27 cellular contexts compared by ENCODE assay signal in the genomic region with DNA sequence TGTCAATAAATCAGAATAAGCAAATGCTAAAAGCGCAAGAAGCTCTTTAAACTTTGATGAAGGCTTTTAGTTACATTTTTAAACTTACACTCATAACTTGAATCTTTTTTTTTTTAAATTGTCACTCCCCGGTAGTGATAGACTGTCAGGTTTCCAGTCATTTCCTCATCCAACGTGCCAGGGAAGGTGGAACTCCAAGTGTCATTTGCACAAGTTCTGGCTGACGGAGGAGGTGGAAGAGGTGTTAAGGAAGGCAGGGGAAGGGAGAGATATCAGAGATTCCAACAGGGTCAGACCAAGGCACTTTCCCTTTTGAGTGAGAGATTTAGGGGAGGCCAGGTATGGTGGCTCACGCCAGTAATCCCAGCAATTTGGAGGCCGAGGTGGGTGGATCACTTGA.
"Had no signal": no experiment of that assay in that cellular context is flagged by ENCODE, and none has a peak within 500 bp of the region (broad histone marks: within the 10 kb centered on the region; RNA-seq: fewer than 3 reads in every experiment).

No MANE protein-coding gene starts in this region.

- H3K4me1 Mint-ChIP-seq: activated B cell treated with CpG ODN at 0.5 μM for 24 hours; activated naive CD4-positive, alpha-beta T cell treated with anti-CD3 and anti-CD28 coated beads, Interleukin-2, amount 50 U/mL, for 24 hours; activated naive CD8-positive, alpha-beta T cell treated with anti-CD3 and anti-CD28 coated beads for 36 hours; activated naive CD8-positive, alpha-beta T cell treated with anti-CD3 and anti-CD28 coated beads, Interleukin-2, amount 50 U/mL, for 24 hours; activated T-helper 17 cell treated with anti-CD3 and anti-CD28 coated beads, Interleukin-2, amount 50 U/mL, for 72 hours; T-helper 17 cell had no signal

- H3K36me3 Mint-ChIP-seq: activated naive CD4-positive, alpha-beta T cell treated with anti-CD3 and anti-CD28 coated beads, Interleukin-2, amount 50 U/mL, for 24 hours; activated naive CD8-positive, alpha-beta T cell treated with anti-CD3 and anti-CD28 coated beads for 36 hours had no signal

- H3K4me3 Mint-ChIP-seq: activated B cell treated with CpG ODN at 0.5 μM for 24 hours; activated CD8-positive, alpha-beta T cell treated with anti-CD3 and anti-CD28 coated beads for 36 hours; activated naive CD4-positive, alpha-beta T cell treated with anti-CD3 and anti-CD28 coated beads for 36 hours; activated naive CD4-positive, alpha-beta T cell treated with anti-CD3 and anti-CD28 coated beads, Interleukin-2, amount 50 U/mL, for 24 hours; activated naive CD8-positive, alpha-beta T cell treated with anti-CD3 and anti-CD28 coated beads for 36 hours; activated naive CD8-positive, alpha-beta T cell treated with anti-CD3 and anti-CD28 coated beads, Interleukin-2, amount 50 U/mL, for 24 hours; activated T-cell treated with anti-CD3 and anti-CD28 coated beads, Interleukin-2, amount 50 U/mL, for 4 hours; activated T-helper 17 cell treated with anti-CD3 and anti-CD28 coated beads, Interleukin-2, amount 50 U/mL, for 72 hours; T-helper 17 cell; T-helper 2 cell treated with Interferon-gamma antibody and Interleukin-4, amounts not matched to agents 5 μg/mL and 100 μg/mL, for 36 hours had no signal

- H3K27ac ChIP-seq: adrenal gland, body of pancreas, WERI-Rb-1 had no signal

- H3K36me3 ChIP-seq: adrenal gland, WERI-Rb-1 had no signal

- H3K27ac Mint-ChIP-seq: activated B cell treated with CpG ODN at 0.5 μM for 24 hours; activated CD8-positive, alpha-beta T cell treated with anti-CD3 and anti-CD28 coated beads for 36 hours; activated naive CD4-positive, alpha-beta T cell treated with anti-CD3 and anti-CD28 coated beads for 36 hours; activated naive CD4-positive, alpha-beta T cell treated with anti-CD3 and anti-CD28 coated beads, Interleukin-2, amount 50 U/mL, for 24 hours; activated naive CD8-positive, alpha-beta T cell treated with anti-CD3 and anti-CD28 coated beads for 36 hours; activated naive CD8-positive, alpha-beta T cell treated with anti-CD3 and anti-CD28 coated beads, Interleukin-2, amount 50 U/mL, for 24 hours; activated T-helper 17 cell treated with anti-CD3 and anti-CD28 coated beads, Interleukin-2, amount 50 U/mL, for 72 hours; T-helper 17 cell; T-helper 2 cell treated with Interferon-gamma antibody and Interleukin-4, amounts not matched to agents 5 μg/mL and 100 μg/mL, for 36 hours had no signal

- H3K9me3 Mint-ChIP-seq: activated CD8-positive, alpha-beta T cell treated with anti-CD3 and anti-CD28 coated beads for 36 hours; activated naive CD4-positive, alpha-beta T cell treated with anti-CD3 and anti-CD28 coated beads, Interleukin-2, amount 50 U/mL, for 24 hours; activated T-cell treated with anti-CD3 and anti-CD28 coated beads, Interleukin-2, amount 50 U/mL, for 4 hours; activated T-helper 17 cell treated with anti-CD3 and anti-CD28 coated beads, Interleukin-2, amount 50 U/mL, for 72 hours had no signal

- H3K27me3 ChIP-seq: adrenal gland, body of pancreas had no signal

- ATAC-seq: activated CD4-positive, CD25-positive, alpha-beta regulatory T cell treated with anti-CD3 and anti-CD28 coated beads, Interleukin-2, amount 50 U/mL, for 24 hours; activated CD8-positive, alpha-beta T cell treated with anti-CD3 and anti-CD28 coated beads for 36 hours; activated naive CD8-positive, alpha-beta T cell treated with anti-CD3 and anti-CD28 coated beads, Interleukin-2, amount 50 U/mL, for 24 hours; activated T-cell treated with anti-CD3 and anti-CD28 coated beads, Interleukin-2, amount 50 U/mL, for 4 hours; activated T-helper 17 cell treated with anti-CD3 and anti-CD28 coated beads, Interleukin-2, amount 50 U/mL, for 72 hours; body of pancreas; esophagus mucosa; T-helper 17 cell had no signal

- DNase-seq: activated B cell treated with CpG ODN at 0.5 μM for 24 hours; activated CD4-positive, alpha-beta T cell treated with anti-CD3 and anti-CD28 coated beads for 48 hours; activated CD4-positive, alpha-beta T cell treated with anti-CD3 and anti-CD28 coated beads, Interleukin-2, amount 50 U/mL, for 1 hour; activated CD4-positive, alpha-beta T cell treated with anti-CD3 and anti-CD28 coated beads, Interleukin-2, amount 50 U/mL, for 48 hours; activated CD8-positive, alpha-beta memory T cell treated with anti-CD3 and anti-CD28 coated beads for 24 hours; activated CD8-positive, alpha-beta T cell treated with anti-CD3 and anti-CD28 coated beads for 36 hours; activated effector memory CD4-positive, alpha-beta T cell treated with Interleukin-2 at 50 U/mL for 16 hours; activated gamma-delta T cell treated with Interleukin-2 at 50 U/mL for 16 hours; activated naive CD4-positive, alpha-beta T cell treated with anti-CD3 and anti-CD28 coated beads for 36 hours; activated naive CD8-positive, alpha-beta T cell treated with anti-CD3 and anti-CD28 coated beads for 36 hours; activated naive CD8-positive, alpha-beta T cell treated with anti-CD3 and anti-CD28 coated beads, Interleukin-2, amount 50 U/mL, for 24 hours; activated T-cell treated with anti-CD3 and anti-CD28 coated beads, Interleukin-2, amount 50 U/mL, for 4 hours; adrenal gland; amygdala; aorta; body of pancreas; effector CD8-positive, alpha-beta T cell; foreskin fibroblast; T-helper 1 cell; T-helper 17 cell; T1000; WERI-Rb-1 had no signal

- H3K9me3 ChIP-seq: adrenal gland, body of pancreas had no signal

- H3K4me1 ChIP-seq: adrenal gland, body of pancreas had no signal

- H3K4me3 ChIP-seq: adrenal gland, body of pancreas had no signal

- H3K27me3 Mint-ChIP-seq: activated B cell treated with CpG ODN at 0.5 μM for 24 hours; activated naive CD4-positive, alpha-beta T cell treated with anti-CD3 and anti-CD28 coated beads, Interleukin-2, amount 50 U/mL, for 24 hours; T-helper 17 cell had no signal
